In the genomic region with DNA sequence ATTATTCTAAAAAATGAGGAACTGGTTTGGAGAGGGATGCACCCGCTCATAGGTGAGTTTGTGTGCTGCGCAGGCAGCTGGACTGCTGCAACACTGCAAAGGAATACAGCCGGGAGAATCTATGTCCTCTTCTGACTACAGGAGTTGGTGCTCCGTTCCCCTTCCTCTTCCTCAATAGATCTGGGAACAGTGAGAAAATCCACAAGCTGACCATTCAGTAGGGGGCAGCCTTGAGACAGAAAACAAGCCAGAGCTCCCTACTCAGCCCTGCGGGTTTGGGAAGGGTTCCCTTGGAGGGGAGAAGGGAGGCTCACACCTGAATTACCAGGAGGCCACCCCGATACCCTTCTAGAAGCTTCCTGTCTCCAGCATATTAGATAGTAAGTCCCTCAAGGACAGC, we compare ENCODE assay signal across 11 cellular contexts.
DNase-seq lines count a peak whose midpoint lies in the region; ATAC-seq and TF ChIP-seq lines count a peak whose summit lies in the region.
"Had no signal": no experiment of that assay in that cellular context is flagged by ENCODE, and none has a peak within 500 bp of the region (broad histone marks: within the 10 kb centered on the region; RNA-seq: fewer than 3 reads in every experiment).

No MANE protein-coding gene starts in this region.

- ATAC-seq in GM23338 (peak; percentile 99), HG03457 (IDR thresholded peaks at IDR 0.05; ENCODE audit: unreplicated experiment) (no peak), HG03139 (IDR thresholded peaks at IDR 0.05; ENCODE audit: unreplicated experiment) (no peak)

- H3F3A ChIP-seq in GM23338 (replicated peaks; ENCODE audit: low read depth) = no peaks in the 10 kb centered on the region

- H3K4me1 Mint-ChIP-seq in GM23338 (no peaks in the 10 kb centered on the region), mesothelial cell of epicardium (no peaks in the 10 kb centered on the region)

- H3K79me2 ChIP-seq in GM23338 (replicated peaks; ENCODE audit: insufficient read depth) = no peaks in the 10 kb centered on the region

- H3K4me1 ChIP-seq in GM23338 (ENCODE audit: insufficient read depth) = no peaks in the 10 kb centered on the region
- H3K4me1 ChIP-seq: stomach had no signal

- H3K27ac ChIP-seq in GM23338 (ENCODE audit: low read depth) = no peak overlapping the region
- H3K27ac ChIP-seq: stomach had no signal

- no peak overlapping the region for H3K27ac Mint-ChIP-seq in GM23338
- H3K27ac Mint-ChIP-seq in mesothelial cell of epicardium = no peak overlapping the region

- no peaks in the 10 kb centered on the region for H3K27me3 ChIP-seq in GM23338 (ENCODE audit: insufficient read depth)

- in situ Hi-C loops in SK-MEL-5 (cut with HindIII; ENCODE audit: low pct_unique_long_range_greater_than_20kb, low sequenced_read_pairs) = no loop called here

- H3K4me3 Mint-ChIP-seq in GM23338 (no peak overlapping the region), mesothelial cell of epicardium (no peak overlapping the region)

- H4K20me1 ChIP-seq in GM23338 (replicated peaks; ENCODE audit: insufficient read depth) = no peaks in the 10 kb centered on the region

- no peaks in the 10 kb centered on the region for H3K36me3 ChIP-seq in GM23338 (ENCODE audit: insufficient read depth)
- H3K36me3 ChIP-seq: stomach had no signal

- no peaks in the 10 kb centered on the region for H3K36me3 Mint-ChIP-seq in GM23338 (ENCODE audit: low read depth)
- no peaks in the 10 kb centered on the region for H3K36me3 Mint-ChIP-seq in mesothelial cell of epicardium

- no peak overlapping the region for H3K4me3 ChIP-seq in GM23338
- H3K4me3 ChIP-seq: stomach had no signal

- H3K9me3 Mint-ChIP-seq in GM23338 = no peaks in the 10 kb centered on the region
- H3K9me3 Mint-ChIP-seq in mesothelial cell of epicardium = no peaks in the 10 kb centered on the region

- peak; percentile 64 to 82 for TF ChIP-seq CTCF in GM23338 (conservative IDR thresholded peaks at IDR 0.05; ENCODE audit: low read depth in 2 of 2)
- TF ChIP-seq CTCF in mesothelial cell of epicardium (IDR thresholded peaks at IDR 0.05; ENCODE audit: unreplicated experiment) = no peak

- no peaks in the 10 kb centered on the region for H3K9me2 ChIP-seq in GM23338 (ENCODE audit: insufficient read depth)

- peak overlapping the region; percentile 87; the same call in 1 of the 2 replicates for H2AFZ ChIP-seq in GM23338

- H3K4me2 ChIP-seq in GM23338 = no peak overlapping the region

- H3K27me3 Mint-ChIP-seq in GM23338 (ENCODE audit: insufficient read depth, low read depth, poor library complexity) (no peaks in the 10 kb centered on the region), mesothelial cell of epicardium (ENCODE audit: low read depth) (peaks cover 28% of the 10 kb centered on the region)

- peak; percentile 5 for DNase-seq in CD1c-positive myeloid dendritic cell (ENCODE audit: extremely low spot score)
- peak; percentile 88 for DNase-seq in GM23338 (ENCODE audit: low spot score)
- peak; percentile 64 for DNase-seq in SK-MEL-5 (ENCODE audit: low read depth, low spot score)
- DNase-seq in islet precursor cell = peak; percentile 65
- no peak for DNase-seq in NCI-H345 treated with DMSO at 0.1 percent for 48 hours (lab: John Stamatoyannopoulos, UW; ENCODE audit: unreplicated experiment)
- DNase-seq in mesothelial cell of epicardium (ENCODE audit: low spot score in 2 of 2, unreplicated experiment in 2 of 2) = no peak
- DNase-seq: activated CD8-positive, alpha-beta memory T cell treated with anti-CD3 and anti-CD28 coated beads for 24 hours; DMS79 treated with DMSO at 0.1 percent for 48 hours; stomach had no signal

TF ChIP-seq in GM23338, 12 proteins besides CTCF, POLR2A, EP300 and RAD21:
- TF ChIP-seq ZNF114 (CRISPR knock-in tag; IDR thresholded peaks at IDR 0.05) = no peak
- TF ChIP-seq EZH2phosphoT487 (IDR thresholded peaks at IDR 0.05; ENCODE audit: unreplicated experiment) = no peak
- TF ChIP-seq EZH2 (IDR thresholded peaks at IDR 0.05; ENCODE audit: low read depth, unreplicated experiment) = no peak
- TF ChIP-seq POLR2AphosphoS5 (IDR thresholded peaks at IDR 0.05; ENCODE audit: low read depth) = no peak
- no peak for TF ChIP-seq STAT1 (IDR thresholded peaks at IDR 0.05; ENCODE audit: unreplicated experiment)

Comparison
In these comparisons a context has a peak if more than half of its experiments do, and no peak if none do; other contexts are left out.
1. DNase-seq: peak in CD1c-positive myeloid dendritic cell (single experiment), GM23338 (single experiment), SK-MEL-5 (single experiment) and islet precursor cell (single experiment); none in NCI-H345 treated with DMSO at 0.1 percent for 48 hours (single experiment) and mesothelial cell of epicardium (0 of 2).